11 cellular contexts compared by ENCODE assay signal in the genomic region with DNA sequence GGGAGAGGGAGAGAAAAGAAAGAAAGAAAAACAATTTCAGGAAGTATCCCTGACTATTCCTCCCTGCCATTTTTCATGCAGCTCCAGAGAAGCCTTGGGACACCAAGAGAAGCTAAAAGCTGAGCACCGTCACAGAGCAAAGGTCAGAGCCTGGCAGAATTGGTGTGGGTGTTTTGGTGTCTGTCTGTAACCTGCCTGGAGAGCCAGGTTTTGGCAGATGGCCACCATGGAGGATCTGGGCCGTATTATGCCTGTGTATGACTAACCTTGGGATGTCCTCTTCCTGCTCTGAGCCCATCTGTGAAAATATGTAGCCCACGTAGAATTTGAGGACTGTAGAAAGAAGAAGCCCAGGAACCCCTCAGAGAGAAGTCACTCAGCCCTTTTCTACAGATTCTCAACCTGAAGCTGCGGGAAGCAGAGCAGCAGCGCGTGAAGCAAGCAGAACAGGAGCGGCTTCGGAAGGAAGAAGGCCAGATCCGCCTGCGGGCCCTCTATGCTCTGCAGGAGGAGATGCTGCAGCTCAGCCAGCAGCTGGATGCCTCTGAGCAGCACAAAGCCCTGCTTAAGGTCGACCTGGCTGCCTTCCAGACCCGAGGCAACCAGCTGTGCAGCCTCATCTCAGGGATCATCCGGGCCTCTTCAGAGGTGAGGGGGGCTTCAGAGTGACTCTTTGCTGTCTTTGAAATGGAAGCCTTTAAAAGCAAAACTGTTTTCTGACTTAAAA. TPM values are rescaled to one million over a fixed set of nuclear protein-coding genes. Genes with fewer than 3 reads are reported as not detected.
DNase-seq lines count a peak whose midpoint lies in the region; ATAC-seq, FAIRE-seq and TF ChIP-seq lines count a peak whose summit lies in the region.
"Had no signal": no experiment of that assay in that cellular context is flagged by ENCODE, and none has a peak within 500 bp of the region (broad histone marks: within the 10 kb centered on the region; RNA-seq: fewer than 3 reads in every experiment).

No MANE protein-coding gene starts in this region.

- H3K9ac ChIP-seq in astrocyte (ENCODE audit: low read length) = peak overlapping the region; percentile 21

- no peaks in the 10 kb centered on the region for H3K27me3 ChIP-seq in A673 (replicated peaks; ENCODE audit: insufficient read depth, low read depth, low read length, poor library complexity)
- H3K27me3 ChIP-seq in astrocyte (ENCODE audit: insufficient read depth, low read length) = no peaks in the 10 kb centered on the region

- H3K27ac ChIP-seq in A673 (ENCODE audit: low read depth, low read length, poor library complexity, severe bottlenecking) (peak overlapping the region; percentile 34), astrocyte (ENCODE audit: low read depth, low read length) (no peak overlapping the region)
- H3K27ac ChIP-seq: C4-2B had no signal

- H3K27ac Mint-ChIP-seq in astrocyte (ENCODE audit: unreplicated experiment) (no peak overlapping the region), natural killer cell (no peak overlapping the region)
- H3K27ac Mint-ChIP-seq: activated B cell treated with CpG ODN at 0.5 μM for 24 hours had no signal

- no peak overlapping the region for H3K4me3 ChIP-seq in A673 (ENCODE audit: low read depth, low read length, poor library complexity, severe bottlenecking)
- H3K4me3 ChIP-seq in astrocyte (ENCODE audit: insufficient read depth, low read depth, low read length) = no peak overlapping the region

- FAIRE-seq in astrocyte (lab: Jason Lieb, UNC) = no peak

- H3K4me1 Mint-ChIP-seq in astrocyte (ENCODE audit: low read depth, unreplicated experiment) (peaks cover 12% of the 10 kb centered on the region), natural killer cell (peaks cover 0 to 9% of the 10 kb centered on the region in 2 donors)
- H3K4me1 Mint-ChIP-seq: activated B cell treated with CpG ODN at 0.5 μM for 24 hours, IgD-negative memory B cell had no signal

- POLR2A ChIA-PET in A673 (lab: Charles Lee; ENCODE audit: low non-redundant PET) = interaction anchor here (0.6 kb wide), 1 partner anchor 158 kb away, joined by 3 read pairs; no protein-coding TSS in a partner anchor

- no TSS peak for BruUV-seq in A673 (replicated peaks; lab: Mats Ljungman, UMichigan)

- no peak overlapping the region for H2AFZ ChIP-seq in astrocyte (ENCODE audit: low read depth, low read length)

- H3K79me2 ChIP-seq in astrocyte (ENCODE audit: insufficient read depth, low read length) = no peaks in the 10 kb centered on the region

- H3K9me3 Mint-ChIP-seq in astrocyte (ENCODE audit: unreplicated experiment) (no peaks in the 10 kb centered on the region), natural killer cell (peaks cover 0 to 3% of the 10 kb centered on the region in 2 donors)
- H3K9me3 Mint-ChIP-seq: IgD-negative memory B cell had no signal

- ATAC-seq in GM21515 (IDR thresholded peaks at IDR 0.05; ENCODE audit: unreplicated experiment) (no peak), natural killer cell (no peak)

- H3K4me3 Mint-ChIP-seq in astrocyte (ENCODE audit: unreplicated experiment) = no peak overlapping the region
- no peak overlapping the region for H3K4me3 Mint-ChIP-seq in natural killer cell
- H3K4me3 Mint-ChIP-seq: activated B cell treated with CpG ODN at 0.5 μM for 24 hours, IgD-negative memory B cell had no signal

- DNase-seq in A673 (ENCODE audit: low spot score) (peak; percentile 73), KBM-7 (peak; percentile 35), astrocyte (ENCODE audit: low read depth) (peak; percentile 29), kidney tubule cell (ENCODE audit: low spot score) (peak; percentile 49), T1000 (lab: John Stamatoyannopoulos, UW) (no peak), natural killer cell (no peak), epidermal melanocyte (ENCODE audit: insufficient read length, low spot score) (no peak)
- DNase-seq: activated B cell treated with CpG ODN at 0.5 μM for 24 hours had no signal

- CTCF ChIA-PET in A673 (lab: Charles Lee) = interaction anchor here (0.5 kb wide), 1 partner anchor 104 kb away, joined by 6 read pairs; no protein-coding TSS in a partner anchor

- H4K20me1 ChIP-seq in astrocyte (ENCODE audit: insufficient read depth, low read length) = no peaks in the 10 kb centered on the region

- peaks cover 38% of the 10 kb centered on the region for H3K36me3 ChIP-seq in A673 (ENCODE audit: insufficient read depth, low read length, poor library complexity, severe bottlenecking)
- peaks cover 17% of the 10 kb centered on the region for H3K36me3 ChIP-seq in astrocyte (ENCODE audit: insufficient read depth, low read length)

- H3K4me2 ChIP-seq in astrocyte (ENCODE audit: low read length) = peak overlapping the region; percentile 40

- in situ Hi-C loops in KBM-7 (cut with MboI; ENCODE audit: low pct_unique_long_range_greater_than_20kb, low sequenced_read_pairs) = no loop called here

- H3K9me3 ChIP-seq in A673 (ENCODE audit: low read depth, low read length, poor library complexity, severe bottlenecking) (no peaks in the 10 kb centered on the region), astrocyte (ENCODE audit: insufficient read depth, low read depth, low read length) (no peaks in the 10 kb centered on the region)

- H3K36me3 Mint-ChIP-seq in astrocyte (ENCODE audit: low read depth, unreplicated experiment) = peaks cover 18% of the 10 kb centered on the region
- peaks cover 11% of the 10 kb centered on the region for H3K36me3 Mint-ChIP-seq in natural killer cell

- intact Hi-C loops in A673 (cut with micrococcal nuclease; ENCODE audit: unreplicated experiment) = no loop called here
- intact Hi-C loops in natural killer cell (cut with micrococcal nuclease) = no loop called here

- no peaks in the 10 kb centered on the region for H3K27me3 Mint-ChIP-seq in astrocyte (ENCODE audit: low read depth, unreplicated experiment)
- H3K27me3 Mint-ChIP-seq in natural killer cell (ENCODE audit: low read depth in 2 of 2) = no peaks in the 10 kb centered on the region
- H3K27me3 Mint-ChIP-seq: activated B cell treated with CpG ODN at 0.5 μM for 24 hours, IgD-negative memory B cell had no signal

- H3K4me1 ChIP-seq in A673 (ENCODE audit: insufficient read depth, low read length, poor library complexity, severe bottlenecking) = peaks cover 6% of the 10 kb centered on the region
- H3K4me1 ChIP-seq in astrocyte (ENCODE audit: insufficient read depth, low read length) = peaks cover 11% of the 10 kb centered on the region

- TF ChIP-seq CTCF in A673 (conservative IDR thresholded peaks at IDR 0.05; ENCODE audit: low read depth, low read length) = no peak
- TF ChIP-seq CTCF in astrocyte (IDR thresholded peaks at IDR 0.05; ENCODE audit: insufficient read depth, low read depth, low read length) = no peak
- no peak for TF ChIP-seq CTCF in natural killer cell (IDR thresholded peaks at IDR 0.05)

RNA-seq across cellular contexts. Expression of gene GLE1, which starts 18.8 kb away (rescaled TPM):
- total RNA-seq in A673 (2021) (52.1 and 52.3 TPM in 2 replicates), astrocyte (15.0 and 17.5 TPM in 2 replicates), natural killer cell (10 to 100 TPM; 21.2 to 33.3 (median 23.3) TPM)

RNA-seq across cellular contexts. Expression of gene SPTAN1, which starts 29.0 kb away (rescaled TPM):
- 239 and 262 TPM in 2 replicates for total RNA-seq in A673 (2021)
- total RNA-seq in astrocyte = 523 and 604 TPM in 2 replicates
- total RNA-seq in natural killer cell = 100 to 1,000 TPM; 301 to 420 (median 400) TPM

Comparison
In these comparisons a context has a peak if more than half of its experiments do, and no peak if none do; other contexts are left out.
1. DNase-seq: peak in A673 (single experiment), KBM-7 (single experiment), astrocyte (single experiment) and kidney tubule cell (single experiment); none in T1000 (single experiment), natural killer cell (single experiment) and epidermal melanocyte (single experiment).